29 cellular contexts compared by ENCODE assay signal in genomic region chr11:69734841-69735240, GRCh38. TPM values are rescaled to one million over a fixed set of nuclear protein-coding genes. Genes with fewer than 3 reads are reported as not detected.
DNase-seq lines count a peak whose midpoint lies in the region; ATAC-seq, FAIRE-seq and TF ChIP-seq lines count a peak whose summit lies in the region.
"Had no signal": no experiment of that assay in that cellular context is flagged by ENCODE, and none has a peak within 500 bp of the region (broad histone marks: within the 10 kb centered on the region; RNA-seq: fewer than 3 reads in every experiment).

No MANE protein-coding gene starts in this region.

- ATAC-seq in HepG2, result no peak
- no peak for ATAC-seq in right lobe of liver
- ATAC-seq: GM12878 had no signal

- no peak for FAIRE-seq in HepG2 (lab: Jason Lieb, UNC)
- FAIRE-seq: A204.1, GM12878, GM18507 had no signal

- H3K4me1 ChIP-seq in HepG2 (ENCODE audit: insufficient read depth, low read length), result no peaks in the 10 kb centered on the region
- H3K4me1 ChIP-seq in right lobe of liver, result no peaks in the 10 kb centered on the region
- H3K4me1 ChIP-seq in osteoblast (ENCODE audit: insufficient read depth, low read length), result no peaks in the 10 kb centered on the region
- H3K4me1 ChIP-seq: BE2C, BLaER1 had no signal

- TF ChIP-seq RAD21 in HepG2 (CRISPR knock-in tag; IDR thresholded peaks at IDR 0.05), result no peak

- TF ChIP-seq CTCF in HepG2 (CRISPR knock-in tag; IDR thresholded peaks at IDR 0.05), result no peak
- TF ChIP-seq CTCF in right lobe of liver (IDR thresholded peaks at IDR 0.05), result no peak
- TF ChIP-seq CTCF in osteoblast (IDR thresholded peaks at IDR 0.05; ENCODE audit: extremely low read depth, low read depth, low read length), result no peak
- TF ChIP-seq CTCF in GM13976 (IDR thresholded peaks at IDR 0.05; ENCODE audit: borderline replicate concordance, control extremely low read depth, extremely low read depth, insufficient read depth, missing control alignments), result no peak

- peaks cover 17% of the 10 kb centered on the region for H3K9me3 ChIP-seq in HepG2 (ENCODE audit: low read length)
- no peaks in the 10 kb centered on the region for H3K9me3 ChIP-seq in right lobe of liver
- H3K9me3 ChIP-seq in osteoblast (ENCODE audit: low read depth, low read length), result peaks cover 13% of the 10 kb centered on the region
- H3K9me3 ChIP-seq: BE2C had no signal

- DNase-seq in HepG2 (ENCODE audit: low spot score), result no peak
- no peak for DNase-seq in right lobe of liver
- peak; percentile 50 for DNase-seq in osteoblast (ENCODE audit: insufficient read length, low spot score, missing footprints)
- DNase-seq in HK-2 (ENCODE audit: unreplicated experiment), result no peak
- DNase-seq in GM13976 (ENCODE audit: low spot score), result no peak
- DNase-seq: 8988T; ACHN; BE2C; C1 segment of cervical spinal cord; CD4-positive, alpha-beta memory T cell; CD4-positive, CD25-positive, alpha-beta regulatory T cell; CD8-positive, alpha-beta memory T cell; COR-L47; DMS 273 treated with DMSO at 0.1 percent for 48 hours; DMS153; DMS53; DMS79; DND-41; EL; GDM1 had no signal

- H4K20me1 ChIP-seq in HepG2 (ENCODE audit: insufficient read depth, low read length) (no peaks in the 10 kb centered on the region), osteoblast (ENCODE audit: insufficient read depth, low read length) (no peaks in the 10 kb centered on the region)
- H4K20me1 ChIP-seq: BLaER1 had no signal

- 39% methylated on average over 3 of the region's 3 CpGs for WGBS in HepG2 (ENCODE audit: low lambda C conversion rate)
- WGBS in right lobe of liver (ENCODE audit: insufficient coverage, low coverage, low lambda C conversion rate, missing lambda C conversion rate), result 85% methylated on average over 2 of the region's 3 CpGs

- intact Hi-C loops in HepG2 (cut with micrococcal nuclease; ENCODE audit: unreplicated experiment) (no loop called here), right lobe of liver (cut with DNase I) (no loop called here)

- H3K79me2 ChIP-seq in HepG2 (ENCODE audit: insufficient read depth, low read length), result no peaks in the 10 kb centered on the region
- no peaks in the 10 kb centered on the region for H3K79me2 ChIP-seq in osteoblast (ENCODE audit: insufficient read depth, low read length)

- H3K27me3 ChIP-seq in HepG2 (ENCODE audit: control insufficient read depth in 1 of 2, insufficient read depth in 2 of 2, low read length in 2 of 2) (peaks cover 2 to 20% of the 10 kb centered on the region in 2 experiments; a peak in 4 of 5 replicates), right lobe of liver (no peaks in the 10 kb centered on the region), osteoblast (ENCODE audit: insufficient read depth, low read length) (peaks cover 8% of the 10 kb centered on the region)
- H3K27me3 ChIP-seq: BLaER1 had no signal

- H3K27ac ChIP-seq in HepG2 (ENCODE audit: extremely low read length, insufficient read depth, low read length), result no peak overlapping the region
- no peak overlapping the region for H3K27ac ChIP-seq in right lobe of liver
- H3K27ac ChIP-seq in osteoblast (ENCODE audit: low read depth, low read length), result no peak overlapping the region
- H3K27ac ChIP-seq: BLaER1 had no signal

- no TSS peak for BruUV-seq in HepG2 (replicated peaks; lab: Mats Ljungman, UMichigan)

- H3K9ac ChIP-seq in HepG2 (ENCODE audit: insufficient read depth, low read depth, low read length), result no peak overlapping the region
- H3K9ac ChIP-seq: BLaER1 had no signal

- H2AFZ ChIP-seq in HepG2 (ENCODE audit: low read length), result no peak overlapping the region
- H2AFZ ChIP-seq in osteoblast (ENCODE audit: low read length), result no peak overlapping the region

- CTCF ChIA-PET in HepG2 (lab: Yijun Ruan, JAX; ENCODE audit: low intra/inter-chr PET ratio, low total read pairs), result no interaction called here

- H3K4me3 ChIP-seq in HepG2 (replicated peaks in 1 of 3; ENCODE audit: insufficient read depth in 1 of 3, low read depth in 2 of 3, low read length in 3 of 3) (no peak overlapping the region), right lobe of liver (no peak overlapping the region), osteoblast (ENCODE audit: insufficient read depth, low read length) (no peak overlapping the region)
- H3K4me3 ChIP-seq: BLaER1, GM12878 had no signal

- H3K4me2 ChIP-seq in HepG2 (ENCODE audit: low read depth, low read length), result no peak overlapping the region
- H3K4me2 ChIP-seq in osteoblast (ENCODE audit: insufficient read depth, low read length), result no peak overlapping the region
- H3K4me2 ChIP-seq: BLaER1 had no signal

- TF ChIP-seq POLR2A in HepG2 (IDR thresholded peaks at IDR 0.05; ENCODE audit: insufficient read depth in 1 of 2, low read depth in 2 of 2, low read length in 2 of 2) (no peak), right lobe of liver (IDR thresholded peaks at IDR 0.05) (no peak)

- TF ChIP-seq EP300 in HepG2 (IDR thresholded peaks at IDR 0.05; ENCODE audit: low read depth in 2 of 2, low read length in 2 of 2) (no peak), HepG2 (CRISPR knock-in tag; IDR thresholded peaks at IDR 0.05; ENCODE audit: borderline replicate concordance) (no peak)

- in situ Hi-C loops in HepG2 (cut with HindIII; ENCODE audit: extremely low pct_ligation_motif_present, low pct_unique_long_range_greater_than_20kb) (no loop called here), GM13976 (cut with MboI; ENCODE audit: low sequenced_read_pairs, unreplicated experiment) (no loop called here)

- POLR2A ChIA-PET in HepG2 (lab: Yijun Ruan, JAX), result no interaction called here

- H3K36me3 ChIP-seq in HepG2 (replicated peaks in 1 of 2; ENCODE audit: control insufficient read depth in 1 of 2, insufficient read depth in 2 of 2, low read length in 2 of 2) (no peaks in the 10 kb centered on the region), right lobe of liver (no peaks in the 10 kb centered on the region), osteoblast (ENCODE audit: insufficient read depth, low read length) (no peaks in the 10 kb centered on the region)
- H3K36me3 ChIP-seq: BE2C, BLaER1 had no signal

RNA-seq across cellular contexts. Expression of gene FGF19, which starts 31.0 kb away (rescaled TPM):
- total RNA-seq in HepG2 (2016; rRNA removed; fragmentation: Illumina TruSeq; extraction: Trizol), result not detected in 2 replicates
- total RNA-seq in HepG2 (2016; cell fraction: cytosol; rRNA removed; fragmentation: Illumina TruSeq; extraction: Trizol; ENCODE audit: low read depth), result not detected in 2 replicates
- total RNA-seq in HepG2 (2016; cell fraction: insoluble cytoplasmic fraction; rRNA removed; fragmentation: Illumina TruSeq; extraction: Trizol), result 0.04 TPM in 1 of 2 replicates, not detected in the other
- total RNA-seq in HepG2 (2016; cell fraction: membrane; rRNA removed; fragmentation: Illumina TruSeq; extraction: Trizol), result not detected in 2 replicates
- not detected in 2 replicates for total RNA-seq in HepG2 (2016; cell fraction: nucleus; rRNA removed; fragmentation: Illumina TruSeq; extraction: Trizol)
- polyA plus RNA-seq in HepG2 (2011; rRNA removed), result 0.07 and 0.16 TPM in 2 replicates
- 0.03 and 0.06 TPM in 2 replicates for polyA plus RNA-seq in HepG2 (2011; cell fraction: cytosol; rRNA removed)
- polyA plus RNA-seq in HepG2 (2011; cell fraction: nucleus; rRNA removed), result 0.62 and 0.74 TPM in 2 replicates
- 0.08 and 0.11 TPM in 2 replicates for polyA plus RNA-seq in HepG2 (2012)
- not detected in 2 replicates for polyA plus RNA-seq in HepG2 (2016; cell fraction: cytosol; fragmentation: Illumina TruSeq; extraction: Trizol; ENCODE audit: low read depth)
- not detected in 2 replicates for polyA plus RNA-seq in HepG2 (2016; cell fraction: insoluble cytoplasmic fraction; fragmentation: Illumina TruSeq; extraction: Trizol; ENCODE audit: low read depth)
- polyA plus RNA-seq in HepG2 (2016; cell fraction: membrane; fragmentation: Illumina TruSeq; extraction: Trizol; ENCODE audit: low read depth), result not detected in 2 replicates
- 0.36 and 0.37 TPM in 2 replicates for polyA plus RNA-seq in HepG2 (2016; cell fraction: nucleus; fragmentation: Illumina TruSeq; extraction: Trizol; ENCODE audit: insufficient read depth, low read depth)
- 0.21 TPM in 1 of 2 replicates, not detected in the other for polyA minus RNA-seq in HepG2 (2011; rRNA and poly(A)+ RNA removed; ENCODE audit: low replicate concordance)
- polyA minus RNA-seq in HepG2 (2011; cell fraction: cytosol; rRNA and poly(A)+ RNA removed), result not detected in 2 replicates
- polyA minus RNA-seq in HepG2 (2011; cell fraction: nucleus; rRNA and poly(A)+ RNA removed), result not detected in 2 replicates
- total RNA-seq in right lobe of liver, result under 1 TPM in 1 of 6 experiments, not detected in 5; 0.18 TPM
- not detected in 2 replicates for total RNA-seq in osteoblast
- total RNA-seq: CD4-positive, alpha-beta memory T cell; CD4-positive, CD25-positive, alpha-beta regulatory T cell; CD8-positive, alpha-beta memory T cell; Daoy; G401 had no signal
- polyA plus RNA-seq: AG04450; CD14-positive monocyte; CD4-positive, alpha-beta memory T cell; CD4-positive, CD25-positive, alpha-beta regulatory T cell; CD8-positive, alpha-beta memory T cell; GM12878 had no signal

RNA-seq across cellular contexts. Expression of gene FGF4, which starts 40.3 kb away (rescaled TPM):
- not detected in 2 replicates for total RNA-seq in HepG2 (2016; rRNA removed; fragmentation: Illumina TruSeq; extraction: Trizol)
- total RNA-seq in HepG2 (2016; cell fraction: cytosol; rRNA removed; fragmentation: Illumina TruSeq; extraction: Trizol; ENCODE audit: low read depth), result not detected in 2 replicates
- total RNA-seq in HepG2 (2016; cell fraction: insoluble cytoplasmic fraction; rRNA removed; fragmentation: Illumina TruSeq; extraction: Trizol), result not detected in 2 replicates
- not detected in 2 replicates for total RNA-seq in HepG2 (2016; cell fraction: membrane; rRNA removed; fragmentation: Illumina TruSeq; extraction: Trizol)
- total RNA-seq in HepG2 (2016; cell fraction: nucleus; rRNA removed; fragmentation: Illumina TruSeq; extraction: Trizol), result not detected in 2 replicates
- polyA plus RNA-seq in HepG2 (2011; rRNA removed), result not detected in 2 replicates
- not detected in 2 replicates for polyA plus RNA-seq in HepG2 (2011; cell fraction: cytosol; rRNA removed)
- polyA plus RNA-seq in HepG2 (2011; cell fraction: nucleus; rRNA removed), result not detected in 2 replicates
- polyA plus RNA-seq in HepG2 (2012), result not detected in 2 replicates
- polyA plus RNA-seq in HepG2 (2016; cell fraction: cytosol; fragmentation: Illumina TruSeq; extraction: Trizol; ENCODE audit: low read depth), result not detected in 2 replicates
- polyA plus RNA-seq in HepG2 (2016; cell fraction: insoluble cytoplasmic fraction; fragmentation: Illumina TruSeq; extraction: Trizol; ENCODE audit: low read depth), result not detected in 2 replicates
- not detected in 2 replicates for polyA plus RNA-seq in HepG2 (2016; cell fraction: membrane; fragmentation: Illumina TruSeq; extraction: Trizol; ENCODE audit: low read depth)
- polyA plus RNA-seq in HepG2 (2016; cell fraction: nucleus; fragmentation: Illumina TruSeq; extraction: Trizol; ENCODE audit: insufficient read depth, low read depth), result not detected in 2 replicates
- polyA minus RNA-seq in HepG2 (2011; rRNA and poly(A)+ RNA removed; ENCODE audit: low replicate concordance), result not detected in 2 replicates
- polyA minus RNA-seq in HepG2 (2011; cell fraction: cytosol; rRNA and poly(A)+ RNA removed), result not detected in 2 replicates
- polyA minus RNA-seq in HepG2 (2011; cell fraction: nucleus; rRNA and poly(A)+ RNA removed), result not detected in 2 replicates
- not detected for total RNA-seq in right lobe of liver
- not detected in 2 replicates for total RNA-seq in osteoblast
- total RNA-seq: A673; CD4-positive, alpha-beta memory T cell; CD4-positive, CD25-positive, alpha-beta regulatory T cell; CD8-positive, alpha-beta memory T cell; Daoy; G401; GM12878 had no signal
- polyA plus RNA-seq: AG04450; CD14-positive monocyte; CD4-positive, alpha-beta memory T cell; CD4-positive, CD25-positive, alpha-beta regulatory T cell; CD8-positive, alpha-beta memory T cell; GM12878 had no signal

RNA-seq across cellular contexts. Expression of gene LTO1, which starts 59.7 kb away (rescaled TPM):
- 11.3 and 15.0 TPM in 2 replicates for total RNA-seq in HepG2 (2016; rRNA removed; fragmentation: Illumina TruSeq; extraction: Trizol)
- total RNA-seq in HepG2 (2016; cell fraction: cytosol; rRNA removed; fragmentation: Illumina TruSeq; extraction: Trizol; ENCODE audit: low read depth), result 9.2 and 10.5 TPM in 2 replicates
- total RNA-seq in HepG2 (2016; cell fraction: insoluble cytoplasmic fraction; rRNA removed; fragmentation: Illumina TruSeq; extraction: Trizol), result 9.0 and 17.0 TPM in 2 replicates
- 11.5 and 13.4 TPM in 2 replicates for total RNA-seq in HepG2 (2016; cell fraction: membrane; rRNA removed; fragmentation: Illumina TruSeq; extraction: Trizol)
- 17.6 and 20.5 TPM in 2 replicates for total RNA-seq in HepG2 (2016; cell fraction: nucleus; rRNA removed; fragmentation: Illumina TruSeq; extraction: Trizol)
- polyA plus RNA-seq in HepG2 (2011; rRNA removed), result 11.8 and 13.8 TPM in 2 replicates
- 9.3 TPM in 2 replicates for polyA plus RNA-seq in HepG2 (2011; cell fraction: cytosol; rRNA removed)
- 32.0 and 35.0 TPM in 2 replicates for polyA plus RNA-seq in HepG2 (2011; cell fraction: nucleus; rRNA removed)
- polyA plus RNA-seq in HepG2 (2012), result 10.6 and 11.8 TPM in 2 replicates
- polyA plus RNA-seq in HepG2 (2016; cell fraction: cytosol; fragmentation: Illumina TruSeq; extraction: Trizol; ENCODE audit: low read depth), result 5.3 and 6.8 TPM in 2 replicates
- 13.9 and 14.6 TPM in 2 replicates for polyA plus RNA-seq in HepG2 (2016; cell fraction: insoluble cytoplasmic fraction; fragmentation: Illumina TruSeq; extraction: Trizol; ENCODE audit: low read depth)
- polyA plus RNA-seq in HepG2 (2016; cell fraction: membrane; fragmentation: Illumina TruSeq; extraction: Trizol; ENCODE audit: low read depth), result 9.0 and 9.4 TPM in 2 replicates
- 40.5 and 43.2 TPM in 2 replicates for polyA plus RNA-seq in HepG2 (2016; cell fraction: nucleus; fragmentation: Illumina TruSeq; extraction: Trizol; ENCODE audit: insufficient read depth, low read depth)
- polyA minus RNA-seq in HepG2 (2011; rRNA and poly(A)+ RNA removed; ENCODE audit: low replicate concordance), result 17.9 and 33.2 TPM in 2 replicates
- polyA minus RNA-seq in HepG2 (2011; cell fraction: cytosol; rRNA and poly(A)+ RNA removed), result 4.6 TPM in 2 replicates
- polyA minus RNA-seq in HepG2 (2011; cell fraction: nucleus; rRNA and poly(A)+ RNA removed), result 22.3 and 29.4 TPM in 2 replicates
- 1 to 10 TPM; 4.1 to 7.9 (median 5.6) TPM for total RNA-seq in right lobe of liver
- total RNA-seq in osteoblast, result 21.8 and 24.6 TPM in 2 replicates
